Comparison of ENCODE assay signal across 21 cellular contexts in the genomic region with DNA sequence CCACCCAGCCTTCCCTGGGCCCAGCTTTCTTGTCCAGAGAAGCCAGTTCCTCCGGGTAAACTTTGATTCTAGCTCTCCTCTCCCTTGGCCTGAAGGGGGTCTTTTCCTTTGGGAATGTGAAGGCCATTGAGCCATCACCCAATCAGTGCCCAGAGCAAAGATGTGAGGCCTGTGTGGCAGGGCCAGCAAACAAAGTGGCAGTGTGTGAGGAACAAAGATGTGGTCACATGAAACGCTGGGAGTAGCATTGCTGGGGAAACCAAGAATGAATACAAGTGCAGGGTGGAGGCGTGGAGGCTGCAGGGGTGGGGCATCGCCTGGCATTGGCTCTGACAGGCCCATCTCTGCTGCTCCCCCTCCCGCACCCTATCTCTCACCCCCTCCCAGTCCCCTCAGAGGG.
DNase-seq lines count a peak whose midpoint lies in the region; TF ChIP-seq lines count a peak whose summit lies in the region.
"Had no signal": no experiment of that assay in that cellular context is flagged by ENCODE, and none has a peak within 500 bp of the region (broad histone marks: within the 10 kb centered on the region; RNA-seq: fewer than 3 reads in every experiment).

No MANE protein-coding gene starts in this region.

- no peaks in the 10 kb centered on the region for H3K27me3 ChIP-seq in mammary epithelial cell (ENCODE audit: insufficient read depth, low read length)
- H3K27me3 ChIP-seq: cardiac muscle cell, left lung, MG63, pancreas, upper lobe of left lung had no signal

- H3K27ac ChIP-seq in mammary epithelial cell (ENCODE audit: insufficient read depth, low read depth, low read length), result no peak overlapping the region
- H3K27ac ChIP-seq: cardiac muscle cell, GM23248, left lung, pancreas, upper lobe of left lung had no signal

- H3K4me2 ChIP-seq in mammary epithelial cell (ENCODE audit: insufficient read depth, low read depth, low read length), result no peak overlapping the region

- no peaks in the 10 kb centered on the region for H3K9me3 ChIP-seq in mammary epithelial cell (replicated peaks; ENCODE audit: insufficient read depth, low read length)
- H3K9me3 ChIP-seq: left lung, MG63, pancreas, upper lobe of left lung had no signal

- H3K4me3 ChIP-seq in mammary epithelial cell (replicated peaks in 1 of 3; ENCODE audit: insufficient read depth in 1 of 3, low read depth in 2 of 3, low read length in 3 of 3), result no peak overlapping the region
- H3K4me3 ChIP-seq: cardiac muscle cell, GM23248, left lung, MG63, pancreas, upper lobe of left lung had no signal

- dilution Hi-C loops in mammary epithelial cell (cut with HindIII; ENCODE audit: low sequenced_read_pairs), result no loop called here

- 57% methylated on average over 5 of the region's 5 CpGs for WGBS in mammary epithelial cell (ENCODE audit: low coverage, missing lambda C conversion rate)

- peaks cover 7% of the 10 kb centered on the region for H3K79me2 ChIP-seq in mammary epithelial cell (ENCODE audit: insufficient read depth, low read length)

- H3K36me3 ChIP-seq in mammary epithelial cell (ENCODE audit: insufficient read depth, low read length), result peaks cover 25% of the 10 kb centered on the region

- DNase-seq in amygdala (lab: John Stamatoyannopoulos, UW) (peak in 55 of 56 donors; percentile 24 to 96 (median 85)), epidermal melanocyte (ENCODE audit: insufficient read length, low spot score) (peak; percentile 91), middle frontal gyrus (ENCODE audit: extremely low spot score, low spot score) (peak; percentile 79), superior temporal gyrus (ENCODE audit: extremely low spot score) (peak; percentile 98), NCI-H524 treated with DMSO at 0.1 percent for 48 hours (lab: John Stamatoyannopoulos, UW) (no peak), NCI-H446 treated with DMSO at 0.1 percent for 48 hours (lab: John Stamatoyannopoulos, UW) (no peak), DMS114 treated with DMSO at 0.1 percent for 48 hours (lab: John Stamatoyannopoulos, UW; ENCODE audit: unreplicated experiment) (no peak), mammary epithelial cell (no peak)
- DNase-seq: activated CD8-positive, alpha-beta memory T cell treated with anti-CD3 and anti-CD28 coated beads, Interleukin-2, amount 50 U/mL, for 48 hours; activated effector memory CD4-positive, alpha-beta T cell treated with Interleukin-2 at 50 U/mL for 16 hours; DMS79; effector CD4-positive, alpha-beta T cell; GM23248; MG63; NCI-H1436 treated with DMSO at 0.1 percent for 48 hours; NCI-H82; pancreas; stimulated activated naive CD4-positive, alpha-beta T cell treated with Interleukin-2 at 50 U/mL for 16 hours; upper lobe of left lung had no signal

- peaks cover 24% of the 10 kb centered on the region for H3K4me1 ChIP-seq in mammary epithelial cell (ENCODE audit: insufficient read depth, low read length)
- H3K4me1 ChIP-seq: pancreas, upper lobe of left lung had no signal

- no peak overlapping the region for H2AFZ ChIP-seq in mammary epithelial cell (ENCODE audit: low read depth, low read length)
- H2AFZ ChIP-seq: GM23248 had no signal

- CTCF ChIA-PET in mammary epithelial cell (lab: Charles Lee; ENCODE audit: low non-redundant PET), result no interaction called here

- BruUV-seq in mammary epithelial cell (replicated peaks; lab: Mats Ljungman, UMichigan), result no TSS peak

- intact Hi-C loops in mammary epithelial cell (cut with micrococcal nuclease), result no loop called here

- in situ Hi-C loops in mammary epithelial cell (cut with MboI; ENCODE audit: low sequenced_read_pairs in 2 of 2), result no loop called here

- TF ChIP-seq CTCF in mammary epithelial cell (conservative IDR thresholded peaks at IDR 0.05 in 1 of 2, IDR thresholded peaks at IDR 0.05 in 1 of 2; ENCODE audit: extremely low read depth in 1 of 2, insufficient read depth in 1 of 2, low read depth in 1 of 2, low read length in 2 of 2), result no peak

- H4K20me1 ChIP-seq in mammary epithelial cell (ENCODE audit: insufficient read depth, low read length), result peaks cover 2% of the 10 kb centered on the region

- no peak overlapping the region for H3K9ac ChIP-seq in mammary epithelial cell (ENCODE audit: insufficient read depth, low read length)
- H3K9ac ChIP-seq: GM23248 had no signal

Comparison
In these comparisons a context has a peak if more than half of its experiments do, and no peak if none do; other contexts are left out.
1. DNase-seq: peak in amygdala (55 of 56), epidermal melanocyte (single experiment), middle frontal gyrus (single experiment) and superior temporal gyrus (single experiment); none in NCI-H524 treated with DMSO at 0.1 percent for 48 hours (single experiment), NCI-H446 treated with DMSO at 0.1 percent for 48 hours (single experiment), DMS114 treated with DMSO at 0.1 percent for 48 hours (single experiment) and mammary epithelial cell (single experiment).